Comparison of ENCODE assay signal across 8 cellular contexts in genomic region chrY:8852278-8852677, GRCh38.
"Had no signal": no experiment of that assay in that cellular context is flagged by ENCODE, and none has a peak within 500 bp of the region (broad histone marks: within the 10 kb centered on the region; RNA-seq: fewer than 3 reads in every experiment).

No MANE protein-coding gene starts in this region.

- FAIRE-seq: G401.6, GM12878, GM12891, GM12892, GM18507, GM19239 had no signal

- DNase-seq: GDM1, GF-D8 had no signal

- ATAC-seq: GM12878 had no signal

- H3K4me3 ChIP-seq: GM12878 had no signal
